Comparison of ENCODE assay signal across 6 cellular contexts in genomic region chr19:7068599-7068998, GRCh38. TPM values are rescaled to one million over a fixed set of nuclear protein-coding genes. Genes with fewer than 3 reads are reported as not detected.
DNase-seq lines count a peak whose midpoint lies in the region; ATAC-seq and TF ChIP-seq lines count a peak whose summit lies in the region.

No MANE protein-coding gene starts in this region.

- H3K9me3 ChIP-seq in Peyer's patch: no peaks in the 10 kb centered on the region

- peaks cover 0 to 30% (median 0%) of the 10 kb centered on the region in 3 donors for H3K36me3 ChIP-seq in Peyer's patch

- peak overlapping the region in 3 of 4 donors; percentile 71 to 88 (median 80) for H3K27ac ChIP-seq in Peyer's patch

- peaks cover 2 to 16% (median 5%) of the 10 kb centered on the region in 3 donors for H3K27me3 Mint-ChIP-seq in immature natural killer cell (ENCODE audit: low read depth in 3 of 3)

- H3K4me3 ChIP-seq in AG09309 (ENCODE audit: control insufficient read depth, low read depth, low read length) (0 out of 2 replicates have a peak overlapping the region, but pooled peaks have one; percentile 9), Peyer's patch (peak overlapping the region in 2 of 4 donors; percentile 79)

- no peak for TF ChIP-seq POLR2A in Peyer's patch (IDR thresholded peaks at IDR 0.05)

- H3K36me3 Mint-ChIP-seq in immature natural killer cell: peaks cover 7 to 12% (median 11%) of the 10 kb centered on the region in 3 donors

- DNase-seq in AG09309 (ENCODE audit: low read depth) (no peak), Peyer's patch (no peak), immature natural killer cell (no peak), DMS153 (lab: John Stamatoyannopoulos, UW) (no peak)
- no peak for DNase-seq in stimulated activated CD4-positive, alpha-beta T cell treated with anti-CD3 and anti-CD28 coated beads, Interleukin-4, amount 100 ng/mL, for 24 hours

- H3K4me1 ChIP-seq in Peyer's patch: peaks cover 0 to 10% (median 7%) of the 10 kb centered on the region in 4 donors

- H3K4me3 Mint-ChIP-seq in immature natural killer cell: peak overlapping the region; percentile 91 to 95 (median 93)

- peaks cover 28 to 30% of the 10 kb centered on the region in 2 donors for H3K4me1 Mint-ChIP-seq in immature natural killer cell

- H3K27ac Mint-ChIP-seq in immature natural killer cell: peak overlapping the region; percentile 84 to 95 (median 88)

- no peak for TF ChIP-seq CTCF in AG09309 (IDR thresholded peaks at IDR 0.05; ENCODE audit: control insufficient read depth, insufficient read depth, low read depth, low read length, missing control alignments)
- no peak for TF ChIP-seq CTCF in Peyer's patch (IDR thresholded peaks at IDR 0.05)

- H3K9me3 Mint-ChIP-seq in immature natural killer cell: no peaks in the 10 kb centered on the region

- H3K27me3 ChIP-seq in Peyer's patch: no peaks in the 10 kb centered on the region

- ATAC-seq in HG02610 (IDR thresholded peaks at IDR 0.05; ENCODE audit: unreplicated experiment): no peak

RNA-seq across cellular contexts. Expression of gene ZNF557, which starts 0.9 kb away (rescaled TPM):
- total RNA-seq in Peyer's patch: 10 to 100 TPM in 3 of 4 donors, 1 to 10 TPM in 1; 9.6 to 14.9 (median 12.1) TPM
- polyA plus RNA-seq in immature natural killer cell: 1 to 10 TPM; 2.1 to 8.4 (median 2.4) TPM

RNA-seq across cellular contexts. Expression of gene MBD3L3, which starts 10.1 kb away (rescaled TPM):
- not detected for total RNA-seq in Peyer's patch
- polyA plus RNA-seq in immature natural killer cell: not detected

RNA-seq across cellular contexts. Expression of gene MBD3L2, which starts 19.5 kb away (rescaled TPM):
- total RNA-seq in Peyer's patch: not detected
- not detected for polyA plus RNA-seq in immature natural killer cell

RNA-seq across cellular contexts. Expression of gene MBD3L4, which starts 28.6 kb away (rescaled TPM):
- not detected for total RNA-seq in Peyer's patch
- not detected for polyA plus RNA-seq in immature natural killer cell

RNA-seq across cellular contexts. Expression of gene MBD3L5, which starts 38.2 kb away (rescaled TPM):
- total RNA-seq in Peyer's patch: not detected
- polyA plus RNA-seq in immature natural killer cell: not detected
